In genomic region chr2:24825883-24826800, GRCh38 we compare ENCODE assay signal across 13 cellular contexts. TPM values are rescaled to one million over a fixed set of nuclear protein-coding genes. Genes with fewer than 3 reads are reported as not detected.
DNase-seq lines count a peak whose midpoint lies in the region; ATAC-seq, FAIRE-seq and TF ChIP-seq lines count a peak whose summit lies in the region.
"Had no signal": no experiment of that assay in that cellular context is flagged by ENCODE, and none has a peak within 500 bp of the region (broad histone marks: within the 10 kb centered on the region; RNA-seq: fewer than 3 reads in every experiment).

No MANE protein-coding gene starts in this region.

- H3K36me3 Mint-ChIP-seq in activated T-helper 1 cell treated with anti-CD3 and anti-CD28 coated beads, Interleukin-12 subunit alpha, Interleukin-12 subunit beta, Interleukin-2, Interleukin-4 antibody, amounts not matched to agents 30 ng/mL and 10 ng/mL and 1 ng/mL, durations not matched to agents 14 hours and 24 hours and 36 hours (ENCODE audit: low read depth) = peaks cover 28% of the 10 kb centered on the region

- H3K36me3 ChIP-seq in ACC112 (ENCODE audit: insufficient read depth, low read length) (no peaks in the 10 kb centered on the region), lower lobe of right lung (peaks cover 11% of the 10 kb centered on the region), gastroesophageal sphincter (peaks cover 0 to 44% of the 10 kb centered on the region in 2 donors)
- H3K36me3 ChIP-seq: colonic mucosa had no signal

- peak overlapping the region; percentile 87 for H3K27ac Mint-ChIP-seq in activated T-helper 1 cell treated with anti-CD3 and anti-CD28 coated beads, Interleukin-12 subunit alpha, Interleukin-12 subunit beta, Interleukin-2, Interleukin-4 antibody, amounts not matched to agents 30 ng/mL and 10 ng/mL and 1 ng/mL, durations not matched to agents 14 hours and 24 hours and 36 hours

- no peak for TF ChIP-seq EP300 in gastroesophageal sphincter (IDR thresholded peaks at IDR 0.05)

- TF ChIP-seq POLR2A in GM12892 (IDR thresholded peaks at IDR 0.05; ENCODE audit: low read depth, low read length) (no peak), gastroesophageal sphincter (IDR thresholded peaks at IDR 0.05) (no peak)

- H3K4me3 Mint-ChIP-seq in activated T-helper 1 cell treated with anti-CD3 and anti-CD28 coated beads, Interleukin-12 subunit alpha, Interleukin-12 subunit beta, Interleukin-2, Interleukin-4 antibody, amounts not matched to agents 30 ng/mL and 10 ng/mL and 1 ng/mL, durations not matched to agents 14 hours and 24 hours and 36 hours = no peak overlapping the region
- H3K4me3 Mint-ChIP-seq: nephron had no signal

- no peaks in the 10 kb centered on the region for H3K27me3 Mint-ChIP-seq in activated T-helper 1 cell treated with anti-CD3 and anti-CD28 coated beads, Interleukin-12 subunit alpha, Interleukin-12 subunit beta, Interleukin-2, Interleukin-4 antibody, amounts not matched to agents 30 ng/mL and 10 ng/mL and 1 ng/mL, durations not matched to agents 14 hours and 24 hours and 36 hours (ENCODE audit: insufficient read depth)

- no peak for FAIRE-seq in GM12892 (lab: Jason Lieb, UNC)

- H3K27me3 ChIP-seq in ACC112 (ENCODE audit: insufficient read depth, low read length) = no peaks in the 10 kb centered on the region
- H3K27me3 ChIP-seq in lower lobe of right lung (ENCODE audit: low read depth) = no peaks in the 10 kb centered on the region
- H3K27me3 ChIP-seq in gastroesophageal sphincter = no peaks in the 10 kb centered on the region
- H3K27me3 ChIP-seq: colonic mucosa, tibial artery had no signal

- no peaks in the 10 kb centered on the region for H3K9me3 ChIP-seq in lower lobe of right lung
- no peaks in the 10 kb centered on the region for H3K9me3 ChIP-seq in gastroesophageal sphincter
- H3K9me3 ChIP-seq: colonic mucosa, tibial artery had no signal

- intact Hi-C loops in activated T-helper 1 cell treated with anti-CD3 and anti-CD28 coated beads, Interleukin-12 subunit alpha, Interleukin-12 subunit beta, Interleukin-2, Interleukin-4 antibody, amounts not matched to agents 30 ng/mL and 10 ng/mL and 1 ng/mL, durations not matched to agents 14 hours and 24 hours and 36 hours (cut with micrococcal nuclease) = loop anchor here (1.0 to 5.0 kb wide), 4 partner anchors 93 to 249 kb away; no protein-coding TSS in a partner anchor
- intact Hi-C loops in lower lobe of right lung (cut with DNase I) = loop anchor here (5.0 kb wide), 1 partner anchor 419 kb away; no protein-coding TSS in a partner anchor

- no peak for ATAC-seq in lower lobe of right lung
- no peak for ATAC-seq in gastroesophageal sphincter

- H2AFZ ChIP-seq in ACC112 (ENCODE audit: low read length, unreplicated experiment) = no peak overlapping the region

- H3K4me1 ChIP-seq in ACC112 (ENCODE audit: control insufficient read depth, insufficient read depth, low read length, unreplicated experiment) = peaks cover 15% of the 10 kb centered on the region
- H3K4me1 ChIP-seq in lower lobe of right lung = peaks cover 11% of the 10 kb centered on the region
- H3K4me1 ChIP-seq in gastroesophageal sphincter = peaks cover 0 to 12% (median 0%) of the 10 kb centered on the region in 3 donors
- H3K4me1 ChIP-seq: colonic mucosa had no signal

- TF ChIP-seq CTCF in lower lobe of right lung (IDR thresholded peaks at IDR 0.05) (no peak), gastroesophageal sphincter (IDR thresholded peaks at IDR 0.05) (no peak)

- no peaks in the 10 kb centered on the region for H3K9me3 Mint-ChIP-seq in activated T-helper 1 cell treated with anti-CD3 and anti-CD28 coated beads, Interleukin-12 subunit alpha, Interleukin-12 subunit beta, Interleukin-2, Interleukin-4 antibody, amounts not matched to agents 30 ng/mL and 10 ng/mL and 1 ng/mL, durations not matched to agents 14 hours and 24 hours and 36 hours
- H3K9me3 Mint-ChIP-seq: nephron had no signal

- peaks cover 25% of the 10 kb centered on the region for H3K4me1 Mint-ChIP-seq in activated T-helper 1 cell treated with anti-CD3 and anti-CD28 coated beads, Interleukin-12 subunit alpha, Interleukin-12 subunit beta, Interleukin-2, Interleukin-4 antibody, amounts not matched to agents 30 ng/mL and 10 ng/mL and 1 ng/mL, durations not matched to agents 14 hours and 24 hours and 36 hours (ENCODE audit: low read depth)

- DNase-seq in GM12892 (ENCODE audit: insufficient read length) (peak; percentile 15), kidney tubule cell (ENCODE audit: low spot score) (peak; percentile 23), anterior cingulate cortex (lab: John Stamatoyannopoulos, UW) (no peak), lower lobe of right lung (no peak), DMS153 (lab: John Stamatoyannopoulos, UW) (no peak)
- no peak for DNase-seq in activated T-helper 1 cell treated with anti-CD3 and anti-CD28 coated beads, Interleukin-12 subunit alpha, Interleukin-12 subunit beta, Interleukin-2, Interleukin-4 antibody, amounts not matched to agents 30 ng/mL and 10 ng/mL and 1 ng/mL, durations not matched to agents 14 hours and 24 hours and 36 hours (ENCODE audit: low spot score)
- DNase-seq: activated CD4-positive, alpha-beta T cell treated with anti-CD3 and anti-CD28 coated beads, Interleukin-2, amount 50 U/mL, for 48 hours; NCI-H1105 treated with DMSO at 0.1 percent for 48 hours had no signal

- H3K79me2 ChIP-seq in ACC112 (ENCODE audit: control insufficient read depth, insufficient read depth, low read length, unreplicated experiment) = no peaks in the 10 kb centered on the region

- H3K4me3 ChIP-seq in ACC112 (ENCODE audit: low read depth, low read length) (no peak overlapping the region), lower lobe of right lung (no peak overlapping the region), gastroesophageal sphincter (no peak overlapping the region)
- H3K4me3 ChIP-seq: colonic mucosa, tibial artery had no signal

- H3K27ac ChIP-seq in ACC112 (ENCODE audit: low read depth, low read length) (peak overlapping the region; percentile 17), lower lobe of right lung (no peak overlapping the region), gastroesophageal sphincter (no peak overlapping the region)
- H3K27ac ChIP-seq: colonic mucosa, tibial artery had no signal

- 72 to 86% methylated on average over 7 to 11 of the region's 16 CpGs for WGBS in gastroesophageal sphincter (ENCODE audit: low coverage in 1 of 2), 2 donors

RNA-seq across cellular contexts. Expression of gene CENPO, which starts 32.9 kb away (rescaled TPM):
- polyA plus RNA-seq in GM12892 (2012; ENCODE audit: missing spikeins) = 18.7 TPM
- 44.7 and 48.3 TPM in 2 replicates for total RNA-seq in activated T-helper 1 cell treated with anti-CD3 and anti-CD28 coated beads, Interleukin-12 subunit alpha, Interleukin-12 subunit beta, Interleukin-2, Interleukin-4 antibody, amounts not matched to agents 30 ng/mL and 10 ng/mL and 1 ng/mL, durations not matched to agents 14 hours and 24 hours and 36 hours
- total RNA-seq in lower lobe of right lung = 5.3 TPM
- total RNA-seq in gastroesophageal sphincter = 1 to 10 TPM in 3 of 4 donors, under 1 TPM in 1; 0.31 to 3.8 (median 2.8) TPM

RNA-seq across cellular contexts. Expression of gene PTRHD1, which starts 33.0 kb away (rescaled TPM):
- 59.3 TPM for polyA plus RNA-seq in GM12892 (2012; ENCODE audit: missing spikeins)
- 16.5 and 17.3 TPM in 2 replicates for total RNA-seq in activated T-helper 1 cell treated with anti-CD3 and anti-CD28 coated beads, Interleukin-12 subunit alpha, Interleukin-12 subunit beta, Interleukin-2, Interleukin-4 antibody, amounts not matched to agents 30 ng/mL and 10 ng/mL and 1 ng/mL, durations not matched to agents 14 hours and 24 hours and 36 hours
- total RNA-seq in lower lobe of right lung = 24.6 TPM
- 10 to 100 TPM; 11.8 to 12.4 (median 12.1) TPM for total RNA-seq in gastroesophageal sphincter

Comparison
In these comparisons a context has a peak if more than half of its experiments do, and no peak if none do; other contexts are left out.
1. DNase-seq: peak in GM12892 (single experiment) and kidney tubule cell (single experiment); none in activated T-helper 1 cell treated with anti-CD3 and anti-CD28 coated beads, Interleukin-12 subunit alpha, Interleukin-12 subunit beta, Interleukin-2, Interleukin-4 antibody, amounts not matched to agents 30 ng/mL and 10 ng/mL and 1 ng/mL, durations not matched to agents 14 hours and 24 hours and 36 hours (single experiment), anterior cingulate cortex (0 of 58), lower lobe of right lung (single experiment) and DMS153 (single experiment).